In the genomic region with DNA sequence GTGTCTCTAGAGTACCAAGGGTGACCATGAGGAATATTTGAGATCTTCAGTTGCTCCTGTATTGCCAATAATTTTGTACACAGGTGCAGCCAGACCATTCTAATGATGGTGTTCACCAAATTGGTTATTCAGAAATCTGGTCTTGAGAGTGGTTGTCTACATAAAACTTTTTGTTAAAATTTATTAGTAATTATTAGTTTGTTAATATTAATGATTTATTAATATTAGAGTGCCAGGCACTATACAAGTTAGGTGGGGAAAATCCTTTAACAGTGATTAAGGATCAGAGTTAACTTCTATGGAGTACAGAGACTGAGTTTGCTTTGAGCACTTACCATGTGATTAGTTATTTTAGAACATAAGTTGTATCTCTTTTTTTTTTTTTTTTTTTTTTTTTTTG, we compare ENCODE assay signal across 9 cellular contexts. TPM values are rescaled to one million over a fixed set of nuclear protein-coding genes. Genes with fewer than 3 reads are reported as not detected.
"Had no signal": no experiment of that assay in that cellular context is flagged by ENCODE, and none has a peak within 500 bp of the region (broad histone marks: within the 10 kb centered on the region; RNA-seq: fewer than 3 reads in every experiment).

No MANE protein-coding gene starts in this region.

- FAIRE-seq: G401.6, GM12878, GM12891, GM12892, GM18507, GM19239 had no signal

- H3K4me3 ChIP-seq: GM12878 had no signal

- ATAC-seq: GM12878 had no signal

- DNase-seq: GDM1, GF-D8 had no signal

RNA-seq across cellular contexts. Expression of gene LYG1, which starts 45.2 kb away (rescaled TPM):
- total RNA-seq: G401 had no signal
